Comparison of ENCODE assay signal across 20 cellular contexts in genomic region chr7:148807451-148807850, GRCh38.
DNase-seq lines count a peak whose midpoint lies in the region; ATAC-seq and TF ChIP-seq lines count a peak whose summit lies in the region.
"Had no signal": no experiment of that assay in that cellular context is flagged by ENCODE, and none has a peak within 500 bp of the region (broad histone marks: within the 10 kb centered on the region; RNA-seq: fewer than 3 reads in every experiment).

No MANE protein-coding gene starts in this region.

- H3K36me3 Mint-ChIP-seq in activated CD4-positive, alpha-beta memory T cell treated with anti-CD3 and anti-CD28 coated beads for 36 hours: peaks cover 43% of the 10 kb centered on the region
- peaks cover 63% of the 10 kb centered on the region for H3K36me3 Mint-ChIP-seq in activated CD4-positive, alpha-beta memory T cell treated with anti-CD3 and anti-CD28 coated beads, Interleukin-2, amount 10 ng/mL, durations not matched to agents 7 days and 5 days (ENCODE audit: low read depth)
- peaks cover 16% of the 10 kb centered on the region for H3K36me3 Mint-ChIP-seq in chondrocyte (ENCODE audit: low read depth)

- H3K9me3 Mint-ChIP-seq in activated CD4-positive, alpha-beta memory T cell treated with anti-CD3 and anti-CD28 coated beads for 36 hours: no peaks in the 10 kb centered on the region
- H3K9me3 Mint-ChIP-seq in activated CD4-positive, alpha-beta memory T cell treated with anti-CD3 and anti-CD28 coated beads, Interleukin-2, amount 10 ng/mL, durations not matched to agents 7 days and 5 days: no peaks in the 10 kb centered on the region
- no peaks in the 10 kb centered on the region for H3K9me3 Mint-ChIP-seq in chondrocyte (ENCODE audit: low read depth)
- H3K9me3 Mint-ChIP-seq: CD4-positive, alpha-beta memory T cell had no signal

- H3K27me3 Mint-ChIP-seq in activated CD4-positive, alpha-beta memory T cell treated with anti-CD3 and anti-CD28 coated beads for 36 hours: no peaks in the 10 kb centered on the region
- no peaks in the 10 kb centered on the region for H3K27me3 Mint-ChIP-seq in activated CD4-positive, alpha-beta memory T cell treated with anti-CD3 and anti-CD28 coated beads, Interleukin-2, amount 10 ng/mL, durations not matched to agents 7 days and 5 days
- no peaks in the 10 kb centered on the region for H3K27me3 Mint-ChIP-seq in chondrocyte (ENCODE audit: low read depth)
- H3K27me3 Mint-ChIP-seq: CD4-positive, alpha-beta memory T cell had no signal

- H3K4me3 Mint-ChIP-seq in activated CD4-positive, alpha-beta memory T cell treated with anti-CD3 and anti-CD28 coated beads for 36 hours: no peak overlapping the region
- H3K4me3 Mint-ChIP-seq in activated CD4-positive, alpha-beta memory T cell treated with anti-CD3 and anti-CD28 coated beads, Interleukin-2, amount 10 ng/mL, durations not matched to agents 7 days and 5 days: no peak overlapping the region
- no peak overlapping the region for H3K4me3 Mint-ChIP-seq in chondrocyte (ENCODE audit: unreplicated experiment)
- H3K4me3 Mint-ChIP-seq: CD4-positive, alpha-beta memory T cell had no signal

- H3K4me1 Mint-ChIP-seq in activated CD4-positive, alpha-beta memory T cell treated with anti-CD3 and anti-CD28 coated beads for 36 hours (ENCODE audit: low read depth): peaks cover 6% of the 10 kb centered on the region
- H3K4me1 Mint-ChIP-seq in activated CD4-positive, alpha-beta memory T cell treated with anti-CD3 and anti-CD28 coated beads, Interleukin-2, amount 10 ng/mL, durations not matched to agents 7 days and 5 days: no peaks in the 10 kb centered on the region
- no peaks in the 10 kb centered on the region for H3K4me1 Mint-ChIP-seq in chondrocyte (ENCODE audit: low read depth)

- H3K27ac Mint-ChIP-seq in activated CD4-positive, alpha-beta memory T cell treated with anti-CD3 and anti-CD28 coated beads for 36 hours: peak overlapping the region; percentile 49
- H3K27ac Mint-ChIP-seq in activated CD4-positive, alpha-beta memory T cell treated with anti-CD3 and anti-CD28 coated beads, Interleukin-2, amount 10 ng/mL, durations not matched to agents 7 days and 5 days: no peak overlapping the region
- H3K27ac Mint-ChIP-seq in chondrocyte (ENCODE audit: unreplicated experiment): no peak overlapping the region

- ATAC-seq in HG02588 (IDR thresholded peaks at IDR 0.05; ENCODE audit: unreplicated experiment): no peak
- ATAC-seq: HCT116, Panc1, SK-N-SH treated with all-trans-retinoic acid at 6 μM for 48 hours had no signal

- intact Hi-C loops in activated CD4-positive, alpha-beta memory T cell treated with anti-CD3 and anti-CD28 coated beads for 36 hours (cut with micrococcal nuclease): loop anchor here (5.0 kb wide), 1 partner anchor 155 kb away; no protein-coding TSS in a partner anchor

- CTCF ChIA-PET in activated CD4-positive, alpha-beta memory T cell treated with anti-CD3 and anti-CD28 coated beads for 36 hours (lab: Charles Lee): interaction anchor here (1.1 kb wide), 1 partner anchor 159 kb away, joined by 3 read pairs; no protein-coding TSS in a partner anchor
- CTCF ChIA-PET in activated CD4-positive, alpha-beta memory T cell treated with anti-CD3 and anti-CD28 coated beads, Interleukin-2, amount 10 ng/mL, durations not matched to agents 7 days and 5 days (lab: Charles Lee): interaction anchor here (0.6 kb wide), 1 partner anchor 123 kb away, joined by 3 read pairs; no protein-coding TSS in a partner anchor

- no peak for TF ChIP-seq CTCF in chondrocyte (IDR thresholded peaks at IDR 0.05)

- no peak for DNase-seq in activated CD4-positive, alpha-beta memory T cell treated with anti-CD3 and anti-CD28 coated beads for 36 hours
- DNase-seq in activated CD4-positive, alpha-beta memory T cell treated with anti-CD3 and anti-CD28 coated beads, Interleukin-2, amount 10 ng/mL, durations not matched to agents 7 days and 5 days: no peak
- DNase-seq in DMS 273 treated with DMSO at 0.1 percent for 48 hours (lab: John Stamatoyannopoulos, UW): peak; percentile 47
- DNase-seq in NCI-H524 treated with DMSO at 0.1 percent for 48 hours (lab: John Stamatoyannopoulos, UW): peak; percentile 38
- DNase-seq in myocyte (ENCODE audit: low read depth): peak; percentile 60
- no peak for DNase-seq in chondrocyte (ENCODE audit: low spot score)
- no peak for DNase-seq in activated effector memory CD4-positive, alpha-beta T cell treated with Interleukin-2 at 50 U/mL for 16 hours
- DNase-seq: 8988T; Caco-2; CD4-positive, alpha-beta memory T cell; KG1; NCI-H1105; NCI-H146; NCI-H2081; NCI-H446; SIG-M5 had no signal

- POLR2A ChIA-PET in activated CD4-positive, alpha-beta memory T cell treated with anti-CD3 and anti-CD28 coated beads for 36 hours (lab: Charles Lee): no interaction called here
- POLR2A ChIA-PET in activated CD4-positive, alpha-beta memory T cell treated with anti-CD3 and anti-CD28 coated beads, Interleukin-2, amount 10 ng/mL, durations not matched to agents 7 days and 5 days (lab: Charles Lee): interaction anchor here (1.2 kb wide), 1 partner anchor 9 kb away, joined by 4 read pairs; no protein-coding TSS in a partner anchor

Comparison
In these comparisons a context has a peak if more than half of its experiments do, and no peak if none do; other contexts are left out.
1. DNase-seq: peak in DMS 273 treated with DMSO at 0.1 percent for 48 hours (single experiment), NCI-H524 treated with DMSO at 0.1 percent for 48 hours (single experiment) and myocyte (single experiment); none in activated CD4-positive, alpha-beta memory T cell treated with anti-CD3 and anti-CD28 coated beads for 36 hours (single experiment), activated CD4-positive, alpha-beta memory T cell treated with anti-CD3 and anti-CD28 coated beads, Interleukin-2, amount 10 ng/mL, durations not matched to agents 7 days and 5 days (single experiment), chondrocyte (single experiment) and activated effector memory CD4-positive, alpha-beta T cell treated with Interleukin-2 at 50 U/mL for 16 hours (single experiment).